Comparison of ENCODE assay signal across 9 cellular contexts in the genomic region with DNA sequence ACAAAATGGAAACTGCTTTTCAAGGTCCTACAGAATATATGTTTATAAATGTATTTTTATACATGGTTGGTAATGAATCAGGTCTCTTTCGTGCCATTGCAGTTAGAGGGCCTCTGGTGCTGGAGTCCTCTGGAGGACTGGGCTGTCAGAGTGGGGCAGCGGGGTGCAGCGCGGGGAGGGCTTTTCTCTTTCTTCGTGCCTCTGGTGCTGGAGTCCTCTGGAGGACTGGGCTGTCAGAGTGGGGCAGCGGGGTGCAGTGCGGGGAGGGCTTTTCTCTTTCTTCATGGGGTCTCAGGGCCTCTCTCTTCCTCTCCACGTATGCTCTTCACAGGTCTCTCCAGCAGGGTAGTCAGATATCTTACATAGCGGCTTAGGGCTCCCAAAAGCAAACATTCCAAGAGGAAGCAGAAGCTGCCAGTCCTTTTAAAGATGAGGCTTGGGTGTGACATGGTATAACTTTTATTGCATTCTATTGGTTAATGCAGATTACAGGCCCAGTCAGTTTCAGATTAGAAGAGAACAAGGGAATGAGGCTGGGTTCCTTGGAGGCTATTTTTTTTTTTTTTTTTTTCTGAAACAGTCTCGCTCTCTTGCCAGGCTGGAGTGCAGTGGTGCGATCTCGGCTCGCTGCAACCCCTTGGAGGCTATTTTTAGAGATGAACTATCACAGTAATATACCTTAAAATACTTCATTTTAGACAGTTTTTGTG. TPM values are rescaled to one million over a fixed set of nuclear protein-coding genes. Genes with fewer than 3 reads are reported as not detected.
DNase-seq lines count a peak whose midpoint lies in the region; ATAC-seq and TF ChIP-seq lines count a peak whose summit lies in the region.
"Had no signal": no experiment of that assay in that cellular context is flagged by ENCODE, and none has a peak within 500 bp of the region (broad histone marks: within the 10 kb centered on the region; RNA-seq: fewer than 3 reads in every experiment).

No MANE protein-coding gene starts in this region.

- H3K36me3 ChIP-seq in adipocyte (ENCODE audit: control insufficient read depth, insufficient read depth, low read length, severe bottlenecking): peaks cover 15% of the 10 kb centered on the region

- H3K4me3 ChIP-seq in AG04450 (ENCODE audit: low read depth, low read length) (peak overlapping the region; percentile 34), adipocyte (ENCODE audit: low read length) (peak overlapping the region; percentile 63)

- no peaks in the 10 kb centered on the region for H3K27me3 ChIP-seq in AG04450 (ENCODE audit: control insufficient read depth, insufficient read depth, low read length)
- no peaks in the 10 kb centered on the region for H3K27me3 ChIP-seq in adipocyte (replicated peaks; ENCODE audit: control insufficient read depth, insufficient read depth, low read length)
- no peaks in the 10 kb centered on the region for H3K27me3 ChIP-seq in layer of hippocampus (ENCODE audit: control insufficient read depth, insufficient read depth, low read length)

- H3K27me3 Mint-ChIP-seq in activated naive CD8-positive, alpha-beta T cell treated with anti-CD3 and anti-CD28 coated beads, Interleukin-2, amount 50 U/mL, for 24 hours: no peaks in the 10 kb centered on the region
- H3K27me3 Mint-ChIP-seq in T-helper 17 cell: no peaks in the 10 kb centered on the region

- TF ChIP-seq CTCF in AG04450 (IDR thresholded peaks at IDR 0.05; ENCODE audit: low read depth, low read length): peak; percentile 13; the same call in 1 of the 2 replicates

- no peaks in the 10 kb centered on the region; the same call in 1 of the 2 replicates for H3K9me3 ChIP-seq in AG04450 (ENCODE audit: control insufficient read depth, insufficient read depth, low read length)
- no peaks in the 10 kb centered on the region for H3K9me3 ChIP-seq in adipocyte (ENCODE audit: control insufficient read depth, low read length)
- no peaks in the 10 kb centered on the region for H3K9me3 ChIP-seq in T-helper 17 cell (ENCODE audit: control insufficient read depth, low read length, poor library complexity, severe bottlenecking)

- POLR2A ChIA-PET in AG04450 (lab: Yijun Ruan, JAX): interaction anchor here (0.5 to 1.8 kb wide), 2 partner anchors 13 to 18 kb away, joined by 3 to 8 read pairs; partner anchors contain the start of genes CEP170 and SDCCAG8

- H3K27ac ChIP-seq in AG04450 (ENCODE audit: low read depth, low read length) (peak overlapping the region; percentile 90), layer of hippocampus (ENCODE audit: low read depth, low read length) (peak overlapping the region; percentile 62)

- peaks cover 74% of the 10 kb centered on the region for H3K4me1 ChIP-seq in adipocyte (ENCODE audit: control insufficient read depth, insufficient read depth, low read length)

- no peaks in the 10 kb centered on the region for H3K9me3 Mint-ChIP-seq in activated naive CD8-positive, alpha-beta T cell treated with anti-CD3 and anti-CD28 coated beads, Interleukin-2, amount 50 U/mL, for 24 hours

- CTCF ChIA-PET in AG04450 (lab: Charles Lee): no interaction called here

- no peak overlapping the region for H3K4me3 Mint-ChIP-seq in activated naive CD8-positive, alpha-beta T cell treated with anti-CD3 and anti-CD28 coated beads, Interleukin-2, amount 50 U/mL, for 24 hours
- no peak overlapping the region for H3K4me3 Mint-ChIP-seq in T-helper 17 cell

- H3K27ac Mint-ChIP-seq in activated naive CD8-positive, alpha-beta T cell treated with anti-CD3 and anti-CD28 coated beads, Interleukin-2, amount 50 U/mL, for 24 hours: no peak overlapping the region
- no peak overlapping the region for H3K27ac Mint-ChIP-seq in T-helper 17 cell

- H3K9ac ChIP-seq in adipocyte (ENCODE audit: low read length): peak overlapping the region; percentile 73

- H3K4me1 Mint-ChIP-seq in activated naive CD8-positive, alpha-beta T cell treated with anti-CD3 and anti-CD28 coated beads, Interleukin-2, amount 50 U/mL, for 24 hours: peaks cover 34% of the 10 kb centered on the region
- peaks cover 13% of the 10 kb centered on the region for H3K4me1 Mint-ChIP-seq in T-helper 17 cell

- DNase-seq in AG04450 (ENCODE audit: low read depth, low spot score): no peak
- no peak for DNase-seq in adipocyte (ENCODE audit: low read depth)
- no peak for DNase-seq in activated naive CD8-positive, alpha-beta T cell treated with anti-CD3 and anti-CD28 coated beads, Interleukin-2, amount 50 U/mL, for 24 hours
- no peak for DNase-seq in T-helper 17 cell
- DNase-seq: NCI-H345 had no signal

- ATAC-seq in HG03025 (IDR thresholded peaks at IDR 0.05; ENCODE audit: low FRiP score, unreplicated experiment) (peak; percentile 29), T-helper 17 cell (no peak), GM21515 (IDR thresholded peaks at IDR 0.05; ENCODE audit: unreplicated experiment) (no peak), HG03097 (IDR thresholded peaks at IDR 0.05; ENCODE audit: low FRiP score, unreplicated experiment) (no peak)
- ATAC-seq in activated naive CD8-positive, alpha-beta T cell treated with anti-CD3 and anti-CD28 coated beads, Interleukin-2, amount 50 U/mL, for 24 hours: no peak

- H3K36me3 Mint-ChIP-seq in activated naive CD8-positive, alpha-beta T cell treated with anti-CD3 and anti-CD28 coated beads, Interleukin-2, amount 50 U/mL, for 24 hours (ENCODE audit: low read depth): peaks cover 22% of the 10 kb centered on the region
- H3K36me3 Mint-ChIP-seq in T-helper 17 cell (ENCODE audit: low read depth): peaks cover 2% of the 10 kb centered on the region

RNA-seq across cellular contexts. Expression of gene SDCCAG8, which starts 13.1 kb away (rescaled TPM):
- 29.9 and 34.1 TPM in 2 replicates for polyA plus RNA-seq in AG04450 (2011; rRNA removed)
- 25.7 and 31.8 TPM in 2 replicates for polyA minus RNA-seq in AG04450 (2011; rRNA and poly(A)+ RNA removed)
- 10 to 100 TPM; 25.7 to 36.9 TPM for total RNA-seq in T-helper 17 cell

RNA-seq across cellular contexts. Expression of gene CEP170, which starts 13.8 kb away (rescaled TPM):
- polyA plus RNA-seq in AG04450 (2011; rRNA removed): 79.9 and 108 TPM in 2 replicates
- polyA minus RNA-seq in AG04450 (2011; rRNA and poly(A)+ RNA removed): 134 and 161 TPM in 2 replicates
- total RNA-seq in T-helper 17 cell: 10 to 100 TPM; 26.0 to 26.5 TPM
